Comparison of ENCODE assay signal across 13 cellular contexts in genomic region chr12:53201170-53201541, GRCh38. TPM values are rescaled to one million over a fixed set of nuclear protein-coding genes. Genes with fewer than 3 reads are reported as not detected.
DNase-seq lines count a peak whose midpoint lies in the region; ATAC-seq and TF ChIP-seq lines count a peak whose summit lies in the region.
"Had no signal": no experiment of that assay in that cellular context is flagged by ENCODE, and none has a peak within 500 bp of the region (broad histone marks: within the 10 kb centered on the region; RNA-seq: fewer than 3 reads in every experiment).

No MANE protein-coding gene starts in this region.

- POLR2A ChIA-PET in CD8-positive, alpha-beta T cell (lab: Charles Lee), result interaction anchor here (0.7 to 5.1 kb wide), 5 partner anchors 8 to 44 kb away, joined by 3 to 32 read pairs (median 4); partner anchors contain the start of genes CSAD and ZNF740
- POLR2A ChIA-PET in Caco-2 (lab: Charles Lee), result no interaction called here

- H3K36me3 ChIP-seq in CD8-positive, alpha-beta T cell (ENCODE audit: insufficient read depth, low read length), result peaks cover 19% of the 10 kb centered on the region
- H3K36me3 ChIP-seq in Karpas-422 (ENCODE audit: insufficient read depth, low read length), result peaks cover 18% of the 10 kb centered on the region
- H3K36me3 ChIP-seq in Caco-2 (ENCODE audit: control insufficient read depth, insufficient read depth, low read length), result no peaks in the 10 kb centered on the region

- peak overlapping the region; percentile 93 for H3K27ac Mint-ChIP-seq in CD8-positive, alpha-beta T cell
- peak overlapping the region; percentile 65 for H3K27ac Mint-ChIP-seq in activated naive CD8-positive, alpha-beta T cell treated with anti-CD3 and anti-CD28 coated beads, Interleukin-2, amount 50 U/mL, for 24 hours
- peak overlapping the region; percentile 8 to 62 for H3K27ac Mint-ChIP-seq in natural killer cell treated with Interleukin-12 subunit alpha and Interleukin-12 subunit beta and Interleukin-15 and Interleukin-18, amount 100 ng/mL, for 72 hours
- no peak overlapping the region for H3K27ac Mint-ChIP-seq in Caco-2 (ENCODE audit: unreplicated experiment)

- no peaks in the 10 kb centered on the region for H3K9me3 Mint-ChIP-seq in CD8-positive, alpha-beta T cell
- no peaks in the 10 kb centered on the region for H3K9me3 Mint-ChIP-seq in activated naive CD8-positive, alpha-beta T cell treated with anti-CD3 and anti-CD28 coated beads, Interleukin-2, amount 50 U/mL, for 24 hours
- no peaks in the 10 kb centered on the region for H3K9me3 Mint-ChIP-seq in natural killer cell treated with Interleukin-12 subunit alpha and Interleukin-12 subunit beta and Interleukin-15 and Interleukin-18, amount 100 ng/mL, for 72 hours
- no peaks in the 10 kb centered on the region for H3K9me3 Mint-ChIP-seq in Caco-2 (ENCODE audit: unreplicated experiment)

- H3K27me3 Mint-ChIP-seq in CD8-positive, alpha-beta T cell (ENCODE audit: low read depth), result no peaks in the 10 kb centered on the region
- H3K27me3 Mint-ChIP-seq in activated naive CD8-positive, alpha-beta T cell treated with anti-CD3 and anti-CD28 coated beads, Interleukin-2, amount 50 U/mL, for 24 hours, result no peaks in the 10 kb centered on the region
- no peaks in the 10 kb centered on the region for H3K27me3 Mint-ChIP-seq in natural killer cell treated with Interleukin-12 subunit alpha and Interleukin-12 subunit beta and Interleukin-15 and Interleukin-18, amount 100 ng/mL, for 72 hours
- H3K27me3 Mint-ChIP-seq in Caco-2 (ENCODE audit: insufficient read depth, unreplicated experiment), result no peaks in the 10 kb centered on the region

- H2AFZ ChIP-seq in Karpas-422 (ENCODE audit: low read length), result no peak overlapping the region

- no peak for DNase-seq in CD8-positive, alpha-beta T cell
- DNase-seq in Karpas-422, result no peak
- DNase-seq in activated naive CD8-positive, alpha-beta T cell treated with anti-CD3 and anti-CD28 coated beads, Interleukin-2, amount 50 U/mL, for 24 hours, result no peak
- DNase-seq in natural killer cell treated with Interleukin-12 subunit alpha and Interleukin-12 subunit beta and Interleukin-15 and Interleukin-18, amount 100 ng/mL, for 72 hours (ENCODE audit: low spot score), result peak; percentile 32
- no peak for DNase-seq in Caco-2
- no peak for DNase-seq in dorsolateral prefrontal cortex
- DNase-seq in DMS 273 (lab: John Stamatoyannopoulos, UW; ENCODE audit: unreplicated experiment), result no peak
- DNase-seq: effector memory CD4-positive, alpha-beta T cell; heart right ventricle; NCI-H1092 treated with DMSO at 0.1 percent for 48 hours; NCI-H510A had no signal

- CTCF ChIA-PET in CD8-positive, alpha-beta T cell (lab: Charles Lee), result interaction anchor here (1.0 to 2.0 kb wide), 7 partner anchors 8 to 135 kb away, joined by 3 to 6 read pairs (median 4); partner anchors contain the start of genes CSAD, ESPL1 and ZNF740
- CTCF ChIA-PET in Caco-2 (lab: Charles Lee), result no interaction called here

- H4K20me1 ChIP-seq in Karpas-422 (ENCODE audit: insufficient read depth, low read depth, low read length), result no peaks in the 10 kb centered on the region

- peaks cover 52% of the 10 kb centered on the region for H3K79me2 ChIP-seq in Karpas-422 (ENCODE audit: low read length)

- H3K27me3 ChIP-seq in CD8-positive, alpha-beta T cell (ENCODE audit: insufficient read depth, low read length), result no peaks in the 10 kb centered on the region
- no peaks in the 10 kb centered on the region for H3K27me3 ChIP-seq in Karpas-422 (ENCODE audit: low read length)
- no peaks in the 10 kb centered on the region for H3K27me3 ChIP-seq in Caco-2 (replicated peaks; ENCODE audit: control insufficient read depth, insufficient read depth, low read length)
- peaks cover 0 to 11% (median 0%) of the 10 kb centered on the region in 45 donors for H3K27me3 ChIP-seq in dorsolateral prefrontal cortex
- H3K27me3 ChIP-seq: heart right ventricle had no signal

- H3K27ac ChIP-seq in CD8-positive, alpha-beta T cell (ENCODE audit: low read depth, low read length), result no peak overlapping the region
- H3K27ac ChIP-seq in Karpas-422 (ENCODE audit: low read length) (peak overlapping the region; percentile 95), dorsolateral prefrontal cortex (no peak overlapping the region)

- H3K4me1 Mint-ChIP-seq in CD8-positive, alpha-beta T cell (ENCODE audit: low read depth), result peaks cover 77% of the 10 kb centered on the region
- H3K4me1 Mint-ChIP-seq in activated naive CD8-positive, alpha-beta T cell treated with anti-CD3 and anti-CD28 coated beads, Interleukin-2, amount 50 U/mL, for 24 hours, result peaks cover 83% of the 10 kb centered on the region
- peaks cover 39 to 61% of the 10 kb centered on the region in 2 donors for H3K4me1 Mint-ChIP-seq in natural killer cell treated with Interleukin-12 subunit alpha and Interleukin-12 subunit beta and Interleukin-15 and Interleukin-18, amount 100 ng/mL, for 72 hours (ENCODE audit: low read depth in 2 of 2)
- no peaks in the 10 kb centered on the region for H3K4me1 Mint-ChIP-seq in Caco-2 (ENCODE audit: low read depth, unreplicated experiment)

- no TSS peak for BruUV-seq in Caco-2 (replicated peaks; lab: Mats Ljungman, UMichigan)

- H3K9me2 ChIP-seq in Karpas-422 (replicated peaks; ENCODE audit: insufficient read depth, low read length), result no peaks in the 10 kb centered on the region

- H3K4me3 ChIP-seq in CD8-positive, alpha-beta T cell (ENCODE audit: low read depth, low read length), result peak overlapping the region; percentile 0
- H3K4me3 ChIP-seq in Karpas-422 (ENCODE audit: low read length) (peak overlapping the region; percentile 47), Caco-2 (ENCODE audit: low read depth, low read length) (no peak overlapping the region), dorsolateral prefrontal cortex (no peak overlapping the region)
- H3K4me3 ChIP-seq: heart right ventricle, lung had no signal

- TF ChIP-seq CTCF in CD8-positive, alpha-beta T cell (IDR thresholded peaks at IDR 0.05), result no peak
- no peak for TF ChIP-seq CTCF in Caco-2 (IDR thresholded peaks at IDR 0.05; ENCODE audit: insufficient read depth in 1 of 2, low read depth in 1 of 2, low read length in 1 of 2, severe bottlenecking in 1 of 2, unreplicated experiment in 1 of 2)
- no peak for TF ChIP-seq CTCF in dorsolateral prefrontal cortex (IDR thresholded peaks at IDR 0.05 in 54 of 56, conservative IDR thresholded peaks at IDR 0.05 in 2 of 56; ENCODE audit: low read depth in 1 of 56, partially characterized antibody in 56 of 56)

- no peak for ATAC-seq in CD8-positive, alpha-beta T cell
- ATAC-seq in activated naive CD8-positive, alpha-beta T cell treated with anti-CD3 and anti-CD28 coated beads, Interleukin-2, amount 50 U/mL, for 24 hours, result no peak
- no peak for ATAC-seq in natural killer cell treated with Interleukin-12 subunit alpha and Interleukin-12 subunit beta and Interleukin-15 and Interleukin-18, amount 100 ng/mL, for 72 hours
- ATAC-seq: heart right ventricle, Right ventricle myocardium inferior had no signal

- H3K36me3 Mint-ChIP-seq in CD8-positive, alpha-beta T cell, result peaks cover 50% of the 10 kb centered on the region
- peaks cover 45% of the 10 kb centered on the region for H3K36me3 Mint-ChIP-seq in activated naive CD8-positive, alpha-beta T cell treated with anti-CD3 and anti-CD28 coated beads, Interleukin-2, amount 50 U/mL, for 24 hours (ENCODE audit: low read depth)
- H3K36me3 Mint-ChIP-seq in natural killer cell treated with Interleukin-12 subunit alpha and Interleukin-12 subunit beta and Interleukin-15 and Interleukin-18, amount 100 ng/mL, for 72 hours, result peaks cover 5% of the 10 kb centered on the region
- H3K36me3 Mint-ChIP-seq in Caco-2 (ENCODE audit: insufficient read depth, unreplicated experiment), result no peaks in the 10 kb centered on the region

- peak overlapping the region; percentile 73 for H3K4me3 Mint-ChIP-seq in CD8-positive, alpha-beta T cell
- H3K4me3 Mint-ChIP-seq in activated naive CD8-positive, alpha-beta T cell treated with anti-CD3 and anti-CD28 coated beads, Interleukin-2, amount 50 U/mL, for 24 hours, result peak overlapping the region; percentile 42
- H3K4me3 Mint-ChIP-seq in natural killer cell treated with Interleukin-12 subunit alpha and Interleukin-12 subunit beta and Interleukin-15 and Interleukin-18, amount 100 ng/mL, for 72 hours, result peak overlapping the region; percentile 79
- H3K4me3 Mint-ChIP-seq in Caco-2 (ENCODE audit: unreplicated experiment), result no peak overlapping the region

- H3K9ac ChIP-seq in Karpas-422 (ENCODE audit: low read length), result peak overlapping the region; percentile 62

- H3K9me3 ChIP-seq in CD8-positive, alpha-beta T cell (ENCODE audit: low read length), result no peaks in the 10 kb centered on the region
- H3K9me3 ChIP-seq in Karpas-422 (ENCODE audit: low read length), result no peaks in the 10 kb centered on the region
- H3K9me3 ChIP-seq in Caco-2, result no peaks in the 10 kb centered on the region
- H3K9me3 ChIP-seq: heart right ventricle had no signal

- H3K4me2 ChIP-seq in Karpas-422 (ENCODE audit: low read depth, low read length, poor library complexity, severe bottlenecking), result peak overlapping the region; percentile 74

- intact Hi-C loops in CD8-positive, alpha-beta T cell (cut with DNase I, micrococcal nuclease), result no loop called here
- intact Hi-C loops in Caco-2 (cut with micrococcal nuclease; ENCODE audit: unreplicated experiment), result no loop called here
- intact Hi-C loops in dorsolateral prefrontal cortex (cut with DNase I), result no loop called here

- H3K4me1 ChIP-seq in CD8-positive, alpha-beta T cell (ENCODE audit: insufficient read depth, low read length), result peaks cover 89% of the 10 kb centered on the region
- peaks cover 71% of the 10 kb centered on the region for H3K4me1 ChIP-seq in Karpas-422 (ENCODE audit: low read length)
- no peaks in the 10 kb centered on the region for H3K4me1 ChIP-seq in Caco-2

RNA-seq across cellular contexts. Expression of gene ITGB7, which starts 5.9 kb away (rescaled TPM):
- 100 to 1,000 TPM; 107 to 108 TPM for total RNA-seq in CD8-positive, alpha-beta T cell
- 124 and 159 TPM in 2 replicates for total RNA-seq in Karpas-422 (2014; rRNA removed; shearing (Covaris generic); ENCODE audit: low replicate concordance)
- 10 to 100 TPM; 53.0 to 81.0 TPM for total RNA-seq in natural killer cell treated with Interleukin-12 subunit alpha and Interleukin-12 subunit beta and Interleukin-15 and Interleukin-18, amount 100 ng/mL, for 72 hours
- 1.1 TPM in 2 replicates for total RNA-seq in Caco-2 (2022)
- 1 to 10 TPM in 98 of 120 experiments, under 1 TPM in 20, not detected in 2; 0.43 to 4.9 (median 1.5) TPM for total RNA-seq in dorsolateral prefrontal cortex

RNA-seq across cellular contexts. Expression of gene CSAD, which starts 20.4 kb away (rescaled TPM):
- 10 to 100 TPM; 28.0 to 29.6 TPM for total RNA-seq in CD8-positive, alpha-beta T cell
- 13.1 and 19.2 TPM in 2 replicates for total RNA-seq in Karpas-422 (2014; rRNA removed; shearing (Covaris generic); ENCODE audit: low replicate concordance)
- total RNA-seq in natural killer cell treated with Interleukin-12 subunit alpha and Interleukin-12 subunit beta and Interleukin-15 and Interleukin-18, amount 100 ng/mL, for 72 hours, result 10 to 100 TPM; 26.0 to 43.2 TPM
- total RNA-seq in Caco-2 (2022) (20.1 and 23.0 TPM in 2 replicates), dorsolateral prefrontal cortex (10 to 100 TPM; 28.2 to 90.7 (median 62.4) TPM)

RNA-seq across cellular contexts. Expression of gene ZNF740, which starts 20.6 kb away (rescaled TPM):
- total RNA-seq in CD8-positive, alpha-beta T cell, result 10 to 100 TPM; 24.8 to 24.9 TPM
- total RNA-seq in Karpas-422 (2014; rRNA removed; shearing (Covaris generic); ENCODE audit: low replicate concordance), result 24.0 and 30.6 TPM in 2 replicates
- 10 to 100 TPM; 34.6 to 53.1 TPM for total RNA-seq in natural killer cell treated with Interleukin-12 subunit alpha and Interleukin-12 subunit beta and Interleukin-15 and Interleukin-18, amount 100 ng/mL, for 72 hours
- total RNA-seq in Caco-2 (2022), result 35.8 and 43.0 TPM in 2 replicates
- 10 to 100 TPM; 29.1 to 79.4 (median 48.6) TPM for total RNA-seq in dorsolateral prefrontal cortex

RNA-seq across cellular contexts. Expression of gene RARG, which starts 30.9 kb away (rescaled TPM):
- 10 to 100 TPM; 16.1 to 16.5 TPM for total RNA-seq in CD8-positive, alpha-beta T cell
- total RNA-seq in Karpas-422 (2014; rRNA removed; shearing (Covaris generic); ENCODE audit: low replicate concordance), result 1.7 and 6.5 TPM in 2 replicates
- 10 to 100 TPM in 1 of 2 donors, 1 to 10 TPM in 1; 5.8 to 13.3 TPM for total RNA-seq in natural killer cell treated with Interleukin-12 subunit alpha and Interleukin-12 subunit beta and Interleukin-15 and Interleukin-18, amount 100 ng/mL, for 72 hours
- 11.8 and 12.9 TPM in 2 replicates for total RNA-seq in Caco-2 (2022)
- 10 to 100 TPM in 100 of 120 experiments, 1 to 10 TPM in 20; 5.6 to 27.3 (median 13.3) TPM for total RNA-seq in dorsolateral prefrontal cortex

Comparison
In these comparisons a context has a peak if more than half of its experiments do, and no peak if none do; other contexts are left out.
1. H3K4me3 ChIP-seq: peak in CD8-positive, alpha-beta T cell (single experiment) and Karpas-422 (single experiment); none in Caco-2 (single experiment) and dorsolateral prefrontal cortex (0 of 59).
2. RNA of gene ITGB7, which starts 5.9 kb away (total RNA-seq): 124 to 159 TPM in Karpas-422, 107 to 108 TPM in CD8-positive, alpha-beta T cell and 53.0 to 81.0 TPM in natural killer cell treated with Interleukin-12 subunit alpha and Interleukin-12 subunit beta and Interleukin-15 and Interleukin-18, amount 100 ng/mL, for 72 hours; 0.43 to 4.9 TPM in dorsolateral prefrontal cortex and 1.1 TPM in Caco-2; every median in the first group is over 4 times any median in the second.